In genomic region chr19:57350877-57351805, GRCh38 we compare ENCODE assay signal across 8 cellular contexts.
DNase-seq lines count a peak whose midpoint lies in the region; ATAC-seq lines count a peak whose summit lies in the region.

TSS of gene ZNF304 (plus strand) at chr19:57351271. CDS start at chr19:57351665, 394 bp downstream.

- DNase-seq in AG20443 (ENCODE audit: low spot score) (peak; percentile 97), NCI-H446 (lab: John Stamatoyannopoulos, UW) (peak; percentile 89 to 94), dedifferentiated amniotic fluid mesenchymal stem cell (ENCODE audit: extremely low spot score) (peak; percentile 96), left kidney (ENCODE audit: low read depth, low spot score) (peak; percentile 98)
- peak; percentile 88 for DNase-seq in activated CD4-positive, alpha-beta T cell treated with anti-CD3 and anti-CD28 coated beads for 48 hours
- DNase-seq in stimulated activated CD4-positive, alpha-beta T cell treated with anti-CD3 and anti-CD28 coated beads, Interleukin-1b, Interleukin-23, amount 100 ng/mL, for 48 hours, result peak; percentile 87

- ATAC-seq in GM19025 (IDR thresholded peaks at IDR 0.05; ENCODE audit: low read depth, unreplicated experiment) (peak; percentile 98), HG03280 (IDR thresholded peaks at IDR 0.05; ENCODE audit: unreplicated experiment) (peak; percentile 98)

Comparison
In these comparisons a context has a peak if more than half of its experiments do, and no peak if none do; other contexts are left out.
1. Peak in every context shown above with its lines: DNase-seq and ATAC-seq.